ENCODE assay signal across 9 cellular contexts in the genomic region with DNA sequence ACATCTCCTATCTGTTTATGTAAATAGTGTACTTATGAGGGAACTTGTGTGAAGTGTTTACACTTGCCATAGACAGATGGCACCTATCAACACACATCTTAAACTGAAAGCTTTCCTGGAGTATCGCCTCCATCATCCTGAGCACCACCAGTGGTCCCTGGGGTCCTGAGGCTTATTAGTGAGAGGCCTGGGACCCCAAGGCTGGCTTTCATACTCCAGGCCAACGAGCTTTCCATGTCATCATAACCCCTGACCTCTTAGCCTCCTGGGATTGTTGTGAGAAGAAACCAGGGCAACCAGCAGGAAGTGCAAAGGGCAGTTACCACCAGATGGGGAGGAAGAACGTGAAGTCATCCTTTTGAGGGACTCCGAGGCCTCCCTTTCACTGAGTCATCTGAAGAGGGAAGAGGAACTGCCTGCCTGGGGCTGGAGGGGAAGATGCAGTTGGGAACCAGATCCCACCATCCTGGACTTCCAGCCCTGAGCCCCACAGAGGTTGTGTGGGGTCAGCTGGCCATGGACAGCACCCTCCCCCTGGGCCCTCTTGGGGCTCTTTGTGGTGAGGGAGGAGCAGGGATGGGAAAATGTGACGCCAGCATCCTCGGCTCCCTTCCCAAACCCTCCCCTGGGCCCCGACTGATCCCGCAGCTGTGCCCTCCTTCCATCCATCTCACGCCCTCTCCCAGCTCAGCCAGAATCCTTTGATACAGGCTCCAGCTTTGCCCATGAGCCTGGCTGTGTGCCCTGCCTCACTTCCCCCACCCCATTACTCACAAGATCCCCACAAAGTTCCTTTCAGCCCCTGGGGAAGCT. TPM values are rescaled to one million over a fixed set of nuclear protein-coding genes. Genes with fewer than 3 reads are reported as not detected.
A peak's percentile ranks its signal among the peaks of the same experiment; 100 is the strongest.
DNase-seq lines count a peak whose midpoint lies in the region; ATAC-seq and TF ChIP-seq lines count a peak whose summit lies in the region.
"Had no signal": no experiment of that assay in that cellular context is flagged by ENCODE, and none has a peak within 500 bp of the region (broad histone marks: within the 10 kb centered on the region; RNA-seq: fewer than 3 reads in every experiment).

No MANE protein-coding gene starts in this region.

- peak; percentile 92 for DNase-seq in CD1c-positive myeloid dendritic cell (ENCODE audit: extremely low spot score)
- DNase-seq in NOMO-1 (lab: John Stamatoyannopoulos, UW; ENCODE audit: unreplicated experiment in 2 of 2), result peak; percentile 79 to 93
- peak; percentile 57 for DNase-seq in epithelial cell of esophagus (ENCODE audit: low read depth)
- peak; percentile 33 for DNase-seq in nephron progenitor cell
- no peak for DNase-seq in naive thymus-derived CD8-positive, alpha-beta T cell
- no peak for DNase-seq in stimulated activated CD4-positive, alpha-beta T cell treated with anti-CD3 and anti-CD28 coated beads, Interleukin-2, amount 100 ng/mL, for 24 hours
- no peak for DNase-seq in activated naive CD8-positive, alpha-beta T cell treated with anti-CD3 and anti-CD28 coated beads, Interleukin-2, amount 50 U/mL, for 24 hours

- peaks cover 27% of the 10 kb centered on the region for H3K4me1 Mint-ChIP-seq in nephron progenitor cell
- H3K4me1 Mint-ChIP-seq in naive thymus-derived CD8-positive, alpha-beta T cell, result peaks cover 7 to 15% (median 9%) of the 10 kb centered on the region in 4 donors
- H3K4me1 Mint-ChIP-seq in activated naive CD8-positive, alpha-beta T cell treated with anti-CD3 and anti-CD28 coated beads, Interleukin-2, amount 50 U/mL, for 24 hours, result peaks cover 8% of the 10 kb centered on the region

- no peaks in the 10 kb centered on the region for H3K36me3 Mint-ChIP-seq in nephron progenitor cell (ENCODE audit: low read depth)
- no peaks in the 10 kb centered on the region for H3K36me3 Mint-ChIP-seq in naive thymus-derived CD8-positive, alpha-beta T cell
- H3K36me3 Mint-ChIP-seq in activated naive CD8-positive, alpha-beta T cell treated with anti-CD3 and anti-CD28 coated beads, Interleukin-2, amount 50 U/mL, for 24 hours (ENCODE audit: low read depth), result no peaks in the 10 kb centered on the region

- no peak for ATAC-seq in HG02970 (IDR thresholded peaks at IDR 0.05; ENCODE audit: low FRiP score, unreplicated experiment)
- ATAC-seq in naive thymus-derived CD8-positive, alpha-beta T cell, result no peak
- ATAC-seq in activated naive CD8-positive, alpha-beta T cell treated with anti-CD3 and anti-CD28 coated beads, Interleukin-2, amount 50 U/mL, for 24 hours, result no peak

- H3K9me3 Mint-ChIP-seq in nephron progenitor cell, result no peaks in the 10 kb centered on the region
- no peaks in the 10 kb centered on the region for H3K9me3 Mint-ChIP-seq in naive thymus-derived CD8-positive, alpha-beta T cell
- H3K9me3 Mint-ChIP-seq in activated naive CD8-positive, alpha-beta T cell treated with anti-CD3 and anti-CD28 coated beads, Interleukin-2, amount 50 U/mL, for 24 hours, result no peaks in the 10 kb centered on the region
- H3K9me3 Mint-ChIP-seq: nephron had no signal

- H3K27ac Mint-ChIP-seq in nephron progenitor cell, result no peak overlapping the region
- no peak overlapping the region for H3K27ac Mint-ChIP-seq in naive thymus-derived CD8-positive, alpha-beta T cell
- H3K27ac Mint-ChIP-seq in activated naive CD8-positive, alpha-beta T cell treated with anti-CD3 and anti-CD28 coated beads, Interleukin-2, amount 50 U/mL, for 24 hours, result no peak overlapping the region

- H3K4me3 ChIP-seq in epithelial cell of esophagus (ENCODE audit: low read length), result no peak overlapping the region

- peak overlapping the region; percentile 34 for H3K4me3 Mint-ChIP-seq in nephron progenitor cell
- peak overlapping the region in 1 of 10 donors; percentile 11 for H3K4me3 Mint-ChIP-seq in naive thymus-derived CD8-positive, alpha-beta T cell
- no peak overlapping the region for H3K4me3 Mint-ChIP-seq in activated naive CD8-positive, alpha-beta T cell treated with anti-CD3 and anti-CD28 coated beads, Interleukin-2, amount 50 U/mL, for 24 hours

- no peak for TF ChIP-seq CTCF in epithelial cell of esophagus (IDR thresholded peaks at IDR 0.05; ENCODE audit: insufficient read depth, low read depth, low read length, missing control alignments)
- TF ChIP-seq CTCF in nephron progenitor cell (IDR thresholded peaks at IDR 0.05), result no peak

- H3K27me3 Mint-ChIP-seq in nephron progenitor cell (ENCODE audit: low read depth, poor library complexity), result peaks cover 9% of the 10 kb centered on the region
- peaks cover 0 to 23% (median 6%) of the 10 kb centered on the region in 5 donors for H3K27me3 Mint-ChIP-seq in naive thymus-derived CD8-positive, alpha-beta T cell
- peaks cover 12% of the 10 kb centered on the region for H3K27me3 Mint-ChIP-seq in activated naive CD8-positive, alpha-beta T cell treated with anti-CD3 and anti-CD28 coated beads, Interleukin-2, amount 50 U/mL, for 24 hours

- POLR2A ChIA-PET in naive thymus-derived CD8-positive, alpha-beta T cell (lab: Charles Lee), result no interaction called here

RNA-seq across cellular contexts. Expression of gene INKA2, which starts 5.8 kb away (rescaled TPM):
- under 1 TPM; 0.70 to 0.77 TPM for total RNA-seq in naive thymus-derived CD8-positive, alpha-beta T cell
- not detected for polyA plus RNA-seq in naive thymus-derived CD8-positive, alpha-beta T cell

RNA-seq across cellular contexts. Expression of gene DDX20, which starts 22.3 kb away (rescaled TPM):
- 10 to 100 TPM; 18.9 to 24.2 TPM for total RNA-seq in naive thymus-derived CD8-positive, alpha-beta T cell
- 10 to 100 TPM in 2 of 3 donors, 1 to 10 TPM in 1; 8.0 to 12.7 (median 10.0) TPM for polyA plus RNA-seq in naive thymus-derived CD8-positive, alpha-beta T cell

Comparison
In these comparisons a context has a peak if more than half of its experiments do, and no peak if none do; other contexts are left out.
1. DNase-seq: peak in CD1c-positive myeloid dendritic cell (single experiment), NOMO-1 (2 of 2), epithelial cell of esophagus (single experiment) and nephron progenitor cell (single experiment); none in naive thymus-derived CD8-positive, alpha-beta T cell (0 of 10), stimulated activated CD4-positive, alpha-beta T cell treated with anti-CD3 and anti-CD28 coated beads, Interleukin-2, amount 100 ng/mL, for 24 hours (0 of 2) and activated naive CD8-positive, alpha-beta T cell treated with anti-CD3 and anti-CD28 coated beads, Interleukin-2, amount 50 U/mL, for 24 hours (single experiment).